ENCODE assay signal across 17 cellular contexts in genomic region chr17:51124641-51125503, GRCh38. TPM values are rescaled to one million over a fixed set of nuclear protein-coding genes. Genes with fewer than 3 reads are reported as not detected.
DNase-seq lines count a peak whose midpoint lies in the region; ATAC-seq, FAIRE-seq and TF ChIP-seq lines count a peak whose summit lies in the region.
"Had no signal": no experiment of that assay in that cellular context is flagged by ENCODE, and none has a peak within 500 bp of the region (broad histone marks: within the 10 kb centered on the region; RNA-seq: fewer than 3 reads in every experiment).

No MANE protein-coding gene starts in this region.

- TF ChIP-seq CTCF in colonic mucosa (IDR thresholded peaks at IDR 0.05) (no peak), nephron (IDR thresholded peaks at IDR 0.05; ENCODE audit: unreplicated experiment in 3 of 3) (no peak), pancreas (IDR thresholded peaks at IDR 0.05) (no peak), glutamatergic neuron (IDR thresholded peaks at IDR 0.05; ENCODE audit: partially characterized antibody, unreplicated experiment) (no peak)

- no peaks in the 10 kb centered on the region for H3K4me1 ChIP-seq in colonic mucosa
- H3K4me1 ChIP-seq in pancreas: peaks cover 4 to 13% (median 11%) of the 10 kb centered on the region in 3 donors

- H3K27me3 ChIP-seq in colonic mucosa (no peaks in the 10 kb centered on the region), pancreas (no peaks in the 10 kb centered on the region)

- no peak for FAIRE-seq in urothelium cell line (lab: Jason Lieb, UNC)
- no peak for FAIRE-seq in pancreas (lab: Jason Lieb, UNC)
- FAIRE-seq: H1 had no signal

- ATAC-seq in stimulated activated naive CD8-positive, alpha-beta T cell treated with anti-CD3 and anti-CD28 coated beads, Interleukin-15, amount 100 ng/mL, for 72 hours: no peak
- ATAC-seq in pancreas: no peak

- H3K36me3 Mint-ChIP-seq in stimulated activated naive CD8-positive, alpha-beta T cell treated with anti-CD3 and anti-CD28 coated beads, Interleukin-15, Interleukin-2, amounts not matched to agents 100 ng/mL and 50 ng/mL, for 24 hours (ENCODE audit: low read depth): no peaks in the 10 kb centered on the region
- H3K36me3 Mint-ChIP-seq in nephron (ENCODE audit: low read depth) (no peaks in the 10 kb centered on the region), glutamatergic neuron (ENCODE audit: unreplicated experiment) (no peaks in the 10 kb centered on the region)

- no peak for DNase-seq in stimulated activated naive CD8-positive, alpha-beta T cell treated with anti-CD3 and anti-CD28 coated beads, Interleukin-15, amount 100 ng/mL, for 72 hours
- DNase-seq in colonic mucosa (no peak), DMS79 (lab: John Stamatoyannopoulos, UW) (no peak), urothelium cell line (ENCODE audit: low spot score) (no peak), pancreas (no peak), glutamatergic neuron (no peak)
- DNase-seq: CD4-positive, alpha-beta T cell; EL; Karpas-422; MM.1S; NCI-H1930; NCI-H2171; SHP77 treated with DMSO at 0.1 percent for 48 hours had no signal

- peak overlapping the region; percentile 52 for H3K27ac ChIP-seq in colonic mucosa
- no peak overlapping the region for H3K27ac ChIP-seq in pancreas

- H3K4me3 Mint-ChIP-seq in stimulated activated naive CD8-positive, alpha-beta T cell treated with anti-CD3 and anti-CD28 coated beads, Interleukin-15, Interleukin-2, amounts not matched to agents 100 ng/mL and 50 ng/mL, for 24 hours: no peak overlapping the region
- H3K4me3 Mint-ChIP-seq in stimulated activated naive CD8-positive, alpha-beta T cell treated with anti-CD3 and anti-CD28 coated beads, Interleukin-15, amount 100 ng/mL, for 72 hours: no peak overlapping the region
- H3K4me3 Mint-ChIP-seq in nephron (no peak overlapping the region), glutamatergic neuron (ENCODE audit: unreplicated experiment) (no peak overlapping the region)
- H3K4me3 Mint-ChIP-seq: B cell; CD4-positive, alpha-beta T cell had no signal

- intact Hi-C loops in colonic mucosa (cut with DNase I): no loop called here
- intact Hi-C loops in pancreas (cut with DNase I): no loop called here

- H3K4me3 ChIP-seq in colonic mucosa (no peak overlapping the region), pancreas (no peak overlapping the region)

- H3K36me3 ChIP-seq in colonic mucosa (no peaks in the 10 kb centered on the region), pancreas (no peaks in the 10 kb centered on the region)

- no peaks in the 10 kb centered on the region for H3K27me3 Mint-ChIP-seq in stimulated activated naive CD8-positive, alpha-beta T cell treated with anti-CD3 and anti-CD28 coated beads, Interleukin-15, Interleukin-2, amounts not matched to agents 100 ng/mL and 50 ng/mL, for 24 hours
- no peaks in the 10 kb centered on the region for H3K27me3 Mint-ChIP-seq in stimulated activated naive CD8-positive, alpha-beta T cell treated with anti-CD3 and anti-CD28 coated beads, Interleukin-15, amount 100 ng/mL, for 72 hours
- peaks cover 4% of the 10 kb centered on the region for H3K27me3 Mint-ChIP-seq in nephron (ENCODE audit: low read depth)
- H3K27me3 Mint-ChIP-seq in glutamatergic neuron (ENCODE audit: unreplicated experiment): peaks cover 9% of the 10 kb centered on the region
- H3K27me3 Mint-ChIP-seq: B cell; CD4-positive, alpha-beta T cell had no signal

- peak overlapping the region; percentile 75 for H3K27ac Mint-ChIP-seq in stimulated activated naive CD8-positive, alpha-beta T cell treated with anti-CD3 and anti-CD28 coated beads, Interleukin-15, Interleukin-2, amounts not matched to agents 100 ng/mL and 50 ng/mL, for 24 hours
- H3K27ac Mint-ChIP-seq in stimulated activated naive CD8-positive, alpha-beta T cell treated with anti-CD3 and anti-CD28 coated beads, Interleukin-15, amount 100 ng/mL, for 72 hours: no peak overlapping the region
- H3K27ac Mint-ChIP-seq in nephron (peak overlapping the region in 2 of 3 experiments; percentile 76 to 91), glutamatergic neuron (ENCODE audit: unreplicated experiment) (no peak overlapping the region)
- H3K27ac Mint-ChIP-seq: B cell; CD4-positive, alpha-beta T cell had no signal

- peaks cover 27% of the 10 kb centered on the region for H3K4me1 Mint-ChIP-seq in stimulated activated naive CD8-positive, alpha-beta T cell treated with anti-CD3 and anti-CD28 coated beads, Interleukin-15, Interleukin-2, amounts not matched to agents 100 ng/mL and 50 ng/mL, for 24 hours (ENCODE audit: low read depth)
- H3K4me1 Mint-ChIP-seq in stimulated activated naive CD8-positive, alpha-beta T cell treated with anti-CD3 and anti-CD28 coated beads, Interleukin-15, amount 100 ng/mL, for 72 hours: peaks cover 23% of the 10 kb centered on the region
- peaks cover 18% of the 10 kb centered on the region for H3K4me1 Mint-ChIP-seq in nephron
- H3K4me1 Mint-ChIP-seq in glutamatergic neuron (ENCODE audit: low read depth, unreplicated experiment): peaks cover 7% of the 10 kb centered on the region

- WGBS in pancreas, 2 donors: 79% methylated on average over 5 of the region's 5 CpGs

- no peak overlapping the region for H3K9ac ChIP-seq in colonic mucosa (ENCODE audit: low read depth in 2 of 2, low read length in 2 of 2)

- H3K9me3 Mint-ChIP-seq in stimulated activated naive CD8-positive, alpha-beta T cell treated with anti-CD3 and anti-CD28 coated beads, Interleukin-15, Interleukin-2, amounts not matched to agents 100 ng/mL and 50 ng/mL, for 24 hours: no peaks in the 10 kb centered on the region
- H3K9me3 Mint-ChIP-seq in stimulated activated naive CD8-positive, alpha-beta T cell treated with anti-CD3 and anti-CD28 coated beads, Interleukin-15, amount 100 ng/mL, for 72 hours: no peaks in the 10 kb centered on the region
- H3K9me3 Mint-ChIP-seq in nephron (no peaks in the 10 kb centered on the region), glutamatergic neuron (ENCODE audit: unreplicated experiment) (peaks cover 8% of the 10 kb centered on the region)
- H3K9me3 Mint-ChIP-seq: CD4-positive, alpha-beta T cell had no signal

- H3K9me3 ChIP-seq in colonic mucosa (no peaks in the 10 kb centered on the region), pancreas (no peaks in the 10 kb centered on the region)

RNA-seq across cellular contexts. Expression of gene SPAG9, which starts 4.2 kb away (rescaled TPM):
- total RNA-seq in colonic mucosa (10 to 100 TPM; 46.0 to 67.0 TPM), pancreas (10 to 100 TPM; 32.3 to 56.1 (median 42.9) TPM), glutamatergic neuron (ENCODE audit: unreplicated experiment) (327 TPM)
- 10 to 100 TPM; 18.7 to 33.0 TPM for polyA plus RNA-seq in pancreas

RNA-seq across cellular contexts. Expression of gene NME1, which starts 28.5 kb away (rescaled TPM):
- total RNA-seq in colonic mucosa: 100 to 1,000 TPM in 1 of 2 donors, 10 to 100 TPM in 1; 37.1 to 168 TPM
- total RNA-seq in pancreas: 10 to 100 TPM; 15.6 to 49.1 (median 34.8) TPM
- 10 to 100 TPM; 43.6 to 57.1 TPM for polyA plus RNA-seq in pancreas
- 125 TPM for total RNA-seq in glutamatergic neuron (ENCODE audit: unreplicated experiment)

RNA-seq across cellular contexts. Expression of gene NME2, which starts 41.3 kb away (rescaled TPM):
- total RNA-seq in colonic mucosa (100 to 1,000 TPM; 428 to 708 TPM), pancreas (100 to 1,000 TPM; 137 to 315 (median 286) TPM), glutamatergic neuron (ENCODE audit: unreplicated experiment) (245 TPM)
- polyA plus RNA-seq in pancreas: 100 to 1,000 TPM; 263 to 371 TPM

Comparison
In these comparisons a context has a peak if more than half of its experiments do, and no peak if none do; other contexts are left out.
1. H3K27ac Mint-ChIP-seq: peak in stimulated activated naive CD8-positive, alpha-beta T cell treated with anti-CD3 and anti-CD28 coated beads, Interleukin-15, Interleukin-2, amounts not matched to agents 100 ng/mL and 50 ng/mL, for 24 hours (single experiment) and nephron (2 of 3); none in stimulated activated naive CD8-positive, alpha-beta T cell treated with anti-CD3 and anti-CD28 coated beads, Interleukin-15, amount 100 ng/mL, for 72 hours (0 of 2) and glutamatergic neuron (single experiment).